ENCODE assay signal across 23 cellular contexts in genomic region chr7:156055206-156055822, GRCh38.
DNase-seq lines count a peak whose midpoint lies in the region; ATAC-seq and TF ChIP-seq lines count a peak whose summit lies in the region.
"Had no signal": no experiment of that assay in that cellular context is flagged by ENCODE, and none has a peak within 500 bp of the region (broad histone marks: within the 10 kb centered on the region; RNA-seq: fewer than 3 reads in every experiment).

No MANE protein-coding gene starts in this region.

- no peaks in the 10 kb centered on the region for H3F3A ChIP-seq in PC-3 (ENCODE audit: low read length, unreplicated experiment)

- intact Hi-C loops in activated naive CD4-positive, alpha-beta T cell treated with anti-CD3 and anti-CD28 coated beads for 36 hours (cut with micrococcal nuclease): no loop called here
- intact Hi-C loops in PC-3 (cut with micrococcal nuclease): loop anchor here (1.0 kb wide), 3 partner anchors 104 to 240 kb away; no protein-coding TSS in a partner anchor

- H3K4me1 Mint-ChIP-seq in activated naive CD4-positive, alpha-beta T cell treated with anti-CD3 and anti-CD28 coated beads, Interleukin-2, amount 10 ng/mL, durations not matched to agents 7 days and 5 days: no peaks in the 10 kb centered on the region
- H3K4me1 Mint-ChIP-seq in activated naive CD4-positive, alpha-beta T cell treated with anti-CD3 and anti-CD28 coated beads for 36 hours (ENCODE audit: low read depth): no peaks in the 10 kb centered on the region
- H3K4me1 Mint-ChIP-seq: CD14-positive monocyte had no signal

- no peak overlapping the region for H3K4me3 Mint-ChIP-seq in activated naive CD4-positive, alpha-beta T cell treated with anti-CD3 and anti-CD28 coated beads, Interleukin-2, amount 10 ng/mL, durations not matched to agents 7 days and 5 days
- no peak overlapping the region for H3K4me3 Mint-ChIP-seq in activated naive CD4-positive, alpha-beta T cell treated with anti-CD3 and anti-CD28 coated beads for 36 hours
- H3K4me3 Mint-ChIP-seq: CD14-positive monocyte had no signal

- peak; percentile 7 for DNase-seq in activated naive CD4-positive, alpha-beta T cell treated with anti-CD3 and anti-CD28 coated beads, Interleukin-2, amount 10 ng/mL, durations not matched to agents 7 days and 5 days
- DNase-seq in activated naive CD4-positive, alpha-beta T cell treated with anti-CD3 and anti-CD28 coated beads for 36 hours: no peak
- DNase-seq in PC-3 (peak; percentile 78), epithelial cell of proximal tubule (ENCODE audit: low read depth) (no peak), renal cortical epithelial cell (ENCODE audit: low read depth) (peak; percentile 20), BE2C (no peak)
- DNase-seq in stimulated activated CD4-positive, alpha-beta T cell treated with anti-CD3 and anti-CD28 coated beads, Interleukin-1b, Interleukin-23, amount 100 ng/mL, for 48 hours: no peak
- DNase-seq in stimulated activated naive CD4-positive, alpha-beta T cell treated with Interleukin-2 at 50 U/mL for 16 hours (lab: John Stamatoyannopoulos, UW): no peak
- DNase-seq: DMS53, EL, Karpas-422, NCI-H1105, NCI-H146, NCI-H2081, NCI-H2171, NCI-H345, NCI-H524 treated with DMSO at 0.1 percent for 48 hours, NCI-H82, RPMI8226, SHP77 treated with DMSO at 0.1 percent for 48 hours, SW 1271 had no signal

- H3K4me1 ChIP-seq in PC-3 (ENCODE audit: insufficient read depth, low read length) (peaks cover 10% of the 10 kb centered on the region), BE2C (no peaks in the 10 kb centered on the region)

- 0 out of 2 replicates have a peak overlapping the region, but pooled peaks have one; percentile 30 for H2AFZ ChIP-seq in PC-3 (ENCODE audit: low read length)

- H3K4me3 ChIP-seq in PC-3 (ENCODE audit: low read length) (no peak overlapping the region), epithelial cell of proximal tubule (ENCODE audit: low read depth, low read length) (no peak overlapping the region), BE2C (ENCODE audit: low read depth, low read length) (no peak overlapping the region)
- H3K4me3 ChIP-seq: SK-N-MC had no signal

- peaks cover 3% of the 10 kb centered on the region for H3K9me3 Mint-ChIP-seq in activated naive CD4-positive, alpha-beta T cell treated with anti-CD3 and anti-CD28 coated beads, Interleukin-2, amount 10 ng/mL, durations not matched to agents 7 days and 5 days
- no peaks in the 10 kb centered on the region for H3K9me3 Mint-ChIP-seq in activated naive CD4-positive, alpha-beta T cell treated with anti-CD3 and anti-CD28 coated beads for 36 hours

- no peaks in the 10 kb centered on the region for H3K79me2 ChIP-seq in PC-3 (ENCODE audit: low read length)

- H3K36me3 Mint-ChIP-seq in activated naive CD4-positive, alpha-beta T cell treated with anti-CD3 and anti-CD28 coated beads, Interleukin-2, amount 10 ng/mL, durations not matched to agents 7 days and 5 days: no peaks in the 10 kb centered on the region
- no peaks in the 10 kb centered on the region for H3K36me3 Mint-ChIP-seq in activated naive CD4-positive, alpha-beta T cell treated with anti-CD3 and anti-CD28 coated beads for 36 hours (ENCODE audit: low read depth)
- H3K36me3 Mint-ChIP-seq: CD14-positive monocyte had no signal

- CTCF ChIA-PET in activated naive CD4-positive, alpha-beta T cell treated with anti-CD3 and anti-CD28 coated beads, Interleukin-2, amount 10 ng/mL, durations not matched to agents 7 days and 5 days (lab: Charles Lee): no interaction called here
- CTCF ChIA-PET in activated naive CD4-positive, alpha-beta T cell treated with anti-CD3 and anti-CD28 coated beads for 36 hours (lab: Charles Lee): no interaction called here
- CTCF ChIA-PET in PC-3 (lab: Charles Lee): interaction anchor here (0.8 kb wide), 2 partner anchors 101 to 138 kb away, joined by 3 to 4 read pairs; no protein-coding TSS in a partner anchor

- peak; percentile 99 for ATAC-seq in PC-3

- peaks cover 19% of the 10 kb centered on the region for H3K27me3 Mint-ChIP-seq in activated naive CD4-positive, alpha-beta T cell treated with anti-CD3 and anti-CD28 coated beads, Interleukin-2, amount 10 ng/mL, durations not matched to agents 7 days and 5 days
- peaks cover 2% of the 10 kb centered on the region for H3K27me3 Mint-ChIP-seq in activated naive CD4-positive, alpha-beta T cell treated with anti-CD3 and anti-CD28 coated beads for 36 hours (ENCODE audit: low read depth)

- H4K20me1 ChIP-seq in PC-3 (ENCODE audit: low read length): no peaks in the 10 kb centered on the region

- TF ChIP-seq CTCF in PC-3 (conservative IDR thresholded peaks at IDR 0.05; ENCODE audit: low read depth, low read length) (peak; percentile 51), epithelial cell of proximal tubule (conservative IDR thresholded peaks at IDR 0.05; ENCODE audit: low read depth, low read length) (peak; percentile 7), BE2C (IDR thresholded peaks at IDR 0.05; ENCODE audit: low read depth, low read length) (no peak)

- no peak overlapping the region for H3K27ac ChIP-seq in PC-3 (ENCODE audit: low read length)
- H3K27ac ChIP-seq: SK-N-MC had no signal

- BruUV-seq in PC-3 (replicated peaks; lab: Mats Ljungman, UMichigan): no TSS peak

- POLR2A ChIA-PET in PC-3 (lab: Charles Lee; ENCODE audit: unreplicated experiment): no interaction called here

- H3K36me3 ChIP-seq in PC-3 (ENCODE audit: low read depth, low read length) (no peaks in the 10 kb centered on the region), BE2C (no peaks in the 10 kb centered on the region)

- H3K4me2 ChIP-seq in PC-3 (ENCODE audit: low read length): no peak overlapping the region

- no peaks in the 10 kb centered on the region for H3K9me3 ChIP-seq in PC-3 (ENCODE audit: low read length)
- H3K9me3 ChIP-seq in BE2C: no peaks in the 10 kb centered on the region

- no peaks in the 10 kb centered on the region for H3K9me2 ChIP-seq in PC-3 (replicated peaks; ENCODE audit: low read length)

- H3K27me3 ChIP-seq in PC-3 (ENCODE audit: low read length) (no peaks in the 10 kb centered on the region), BE2C (peaks cover 31% of the 10 kb centered on the region)

- no peak overlapping the region for H3K27ac Mint-ChIP-seq in activated naive CD4-positive, alpha-beta T cell treated with anti-CD3 and anti-CD28 coated beads, Interleukin-2, amount 10 ng/mL, durations not matched to agents 7 days and 5 days
- no peak overlapping the region for H3K27ac Mint-ChIP-seq in activated naive CD4-positive, alpha-beta T cell treated with anti-CD3 and anti-CD28 coated beads for 36 hours
- H3K27ac Mint-ChIP-seq: CD14-positive monocyte had no signal

- no peak overlapping the region for H3K9ac ChIP-seq in PC-3 (ENCODE audit: low read length)

Comparison
In these comparisons a context has a peak if more than half of its experiments do, and no peak if none do; other contexts are left out.
1. DNase-seq: peak in activated naive CD4-positive, alpha-beta T cell treated with anti-CD3 and anti-CD28 coated beads, Interleukin-2, amount 10 ng/mL, durations not matched to agents 7 days and 5 days (single experiment), PC-3 (single experiment) and renal cortical epithelial cell (single experiment); none in activated naive CD4-positive, alpha-beta T cell treated with anti-CD3 and anti-CD28 coated beads for 36 hours (single experiment), epithelial cell of proximal tubule (single experiment), stimulated activated CD4-positive, alpha-beta T cell treated with anti-CD3 and anti-CD28 coated beads, Interleukin-1b, Interleukin-23, amount 100 ng/mL, for 48 hours (single experiment), BE2C (single experiment) and stimulated activated naive CD4-positive, alpha-beta T cell treated with Interleukin-2 at 50 U/mL for 16 hours (single experiment).